ENCODE assay signal across 8 cellular contexts in the genomic region with DNA sequence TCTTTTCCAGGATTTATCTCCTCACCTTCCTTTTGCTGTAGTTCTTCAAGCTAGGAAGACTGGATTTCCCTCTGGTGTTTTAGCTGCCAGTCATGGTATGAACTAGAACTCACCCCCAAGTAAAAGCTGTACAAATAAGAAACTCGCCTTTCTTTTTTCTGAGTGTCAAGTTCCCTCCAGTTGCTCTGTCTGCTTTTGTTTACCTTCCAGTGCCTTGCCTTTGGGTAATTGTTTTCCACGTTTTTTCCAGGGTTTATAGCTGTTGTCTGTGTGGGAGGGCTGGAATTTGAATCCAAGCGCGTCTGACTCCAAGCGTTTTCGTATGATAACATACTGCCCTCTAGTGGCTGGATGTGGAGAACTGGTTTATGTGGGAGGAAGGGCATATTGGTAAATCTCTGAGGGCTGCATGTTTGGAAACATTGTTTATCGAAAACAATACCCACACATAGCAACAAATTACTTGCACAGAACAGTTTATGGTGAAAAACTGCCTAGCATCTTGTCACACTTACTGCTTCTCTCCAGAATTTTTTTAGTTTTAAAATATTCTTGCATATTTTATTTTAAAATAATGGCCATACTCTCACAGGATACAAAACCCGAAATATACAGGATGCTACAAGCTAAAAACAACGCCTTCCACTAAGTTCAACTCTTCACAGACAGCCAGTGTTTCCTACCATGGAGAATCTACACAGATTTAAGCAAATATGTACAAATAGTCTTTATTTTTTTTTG. TPM values are rescaled to one million over a fixed set of nuclear protein-coding genes. Genes with fewer than 3 reads are reported as not detected.
DNase-seq lines count a peak whose midpoint lies in the region; ATAC-seq, FAIRE-seq and TF ChIP-seq lines count a peak whose summit lies in the region.

No MANE protein-coding gene starts in this region.

- no peaks in the 10 kb centered on the region for H3K27me3 ChIP-seq in H7 (ENCODE audit: control insufficient read depth, insufficient read depth, low read length)
- no peaks in the 10 kb centered on the region for H3K27me3 ChIP-seq in HepG2 (ENCODE audit: control insufficient read depth in 1 of 2, insufficient read depth in 2 of 2, low read length in 2 of 2)

- H3K4me3 ChIP-seq in H7 (ENCODE audit: insufficient read depth, low read depth, low read length) (no peak overlapping the region), HepG2 (replicated peaks in 1 of 3; ENCODE audit: insufficient read depth in 1 of 3, low read depth in 2 of 3, low read length in 3 of 3) (no peak overlapping the region)

- CTCF ChIA-PET in activated B cell treated with CpG ODN at 0.5 μM for 24 hours (lab: Charles Lee) = interaction anchor here (0.6 to 2.6 kb wide), 29 partner anchors 8 to 581 kb away, joined by 3 to 20 read pairs (median 5); a partner anchor contains a TSS
- CTCF ChIA-PET in HepG2 (lab: Yijun Ruan, JAX; ENCODE audit: low intra/inter-chr PET ratio, low total read pairs) = interaction anchor here (1.3 to 2.1 kb wide), 4 partner anchors 23 to 73 kb away, joined by 9 to 31 read pairs (median 25); a partner anchor contains a TSS

- H3K27ac Mint-ChIP-seq in activated B cell treated with CpG ODN at 0.5 μM for 24 hours = no peak overlapping the region

- FAIRE-seq in HepG2 (lab: Jason Lieb, UNC) = peak; percentile 96

- DNase-seq in C1 segment of cervical spinal cord (lab: John Stamatoyannopoulos, UW) (peak in 10 of 14 donors; percentile 11 to 63 (median 47)), H7 (peak; percentile 89), NCI-H345 (lab: John Stamatoyannopoulos, UW) (peak; percentile 85), activated B cell treated with CpG ODN at 0.5 μM for 24 hours (no peak), dedifferentiated amniotic fluid mesenchymal stem cell (ENCODE audit: extremely low spot score) (peak; percentile 98), HepG2 (ENCODE audit: low spot score) (peak; percentile 85), UCSD-AML1 (lab: John Stamatoyannopoulos, UW; ENCODE audit: unreplicated experiment) (no peak)
- DNase-seq in stimulated activated naive CD8-positive, alpha-beta T cell treated with anti-CD3 and anti-CD28 coated beads, Interleukin-15, Interleukin-2, amounts not matched to agents 100 U/mL and 50 U/mL, for 24 hours = peak; percentile 67

- H3K79me2 ChIP-seq in HepG2 (ENCODE audit: insufficient read depth, low read length) = no peaks in the 10 kb centered on the region

- no peaks in the 10 kb centered on the region for H3K36me3 Mint-ChIP-seq in activated B cell treated with CpG ODN at 0.5 μM for 24 hours (ENCODE audit: low read depth)

- no peaks in the 10 kb centered on the region for H3K9me3 Mint-ChIP-seq in activated B cell treated with CpG ODN at 0.5 μM for 24 hours

- peak overlapping the region; percentile 47 for H3K4me3 Mint-ChIP-seq in activated B cell treated with CpG ODN at 0.5 μM for 24 hours

- H3K4me1 ChIP-seq in HepG2 (ENCODE audit: insufficient read depth, low read length) = peaks cover 5% of the 10 kb centered on the region

- peak; percentile 79 for TF ChIP-seq RAD21 in HepG2 (CRISPR knock-in tag; IDR thresholded peaks at IDR 0.05)

- in situ Hi-C loops in HepG2 (cut with HindIII; ENCODE audit: extremely low pct_ligation_motif_present, low pct_unique_long_range_greater_than_20kb) = no loop called here

- H4K20me1 ChIP-seq in HepG2 (ENCODE audit: insufficient read depth, low read length) = no peaks in the 10 kb centered on the region

- no TSS peak for BruUV-seq in HepG2 (replicated peaks; lab: Mats Ljungman, UMichigan)

- H3K36me3 ChIP-seq in H7 (replicated peaks; ENCODE audit: control insufficient read depth, insufficient read depth, low read length) (0 out of 2 replicates have a peak, but pooled peaks cover under 1% of the 10 kb centered on the region), HepG2 (replicated peaks in 1 of 2; ENCODE audit: control insufficient read depth in 1 of 2, insufficient read depth in 2 of 2, low read length in 2 of 2) (peaks cover 0 to 3% of the 10 kb centered on the region in 2 experiments; a peak in 1 of 5 replicates)

- TF ChIP-seq CTCF in activated B cell treated with CpG ODN at 0.5 μM for 24 hours (IDR thresholded peaks at IDR 0.05) (peak; percentile 52), HepG2 (CRISPR knock-in tag; IDR thresholded peaks at IDR 0.05) (peak; percentile 90)

- POLR2A ChIA-PET in activated B cell treated with CpG ODN at 0.5 μM for 24 hours (lab: Charles Lee) = interaction anchor here (0.7 to 1.5 kb wide), 5 partner anchors 18 to 42 kb away, joined by 4 to 8 read pairs (median 4); no protein-coding TSS in a partner anchor
- POLR2A ChIA-PET in HepG2 (lab: Yijun Ruan, JAX) = interaction anchor here (0.6 to 2.2 kb wide), 8 partner anchors 23 to 419 kb away, joined by 3 to 29 read pairs (median 6); a partner anchor contains a TSS

- ATAC-seq in activated B cell treated with CpG ODN at 0.5 μM for 24 hours (ENCODE audit: low read depth) (peak; percentile 76), HepG2 (peak; percentile 77)
- ATAC-seq in stimulated activated naive CD8-positive, alpha-beta T cell treated with anti-CD3 and anti-CD28 coated beads, Interleukin-15, Interleukin-2, amounts not matched to agents 100 U/mL and 50 U/mL, for 24 hours = no peak

- WGBS in HepG2 (ENCODE audit: low lambda C conversion rate) = 9% methylated on average over 9 of the region's 9 CpGs

- H3K9ac ChIP-seq in HepG2 (ENCODE audit: insufficient read depth, low read depth, low read length) = no peak overlapping the region

- no peaks in the 10 kb centered on the region for H3K9me3 ChIP-seq in HepG2 (ENCODE audit: low read length)

- H3K4me1 Mint-ChIP-seq in activated B cell treated with CpG ODN at 0.5 μM for 24 hours = peaks cover 8% of the 10 kb centered on the region

- TF ChIP-seq POLR2A in HepG2 (IDR thresholded peaks at IDR 0.05; ENCODE audit: insufficient read depth in 1 of 2, low read depth in 2 of 2, low read length in 2 of 2) = no peak

- H3K27me3 Mint-ChIP-seq in activated B cell treated with CpG ODN at 0.5 μM for 24 hours = no peaks in the 10 kb centered on the region

- no peak for TF ChIP-seq EP300 in HepG2 (IDR thresholded peaks at IDR 0.05; ENCODE audit: low read depth in 2 of 2, low read length in 2 of 2)
- no peak for TF ChIP-seq EP300 in HepG2 (CRISPR knock-in tag; IDR thresholded peaks at IDR 0.05; ENCODE audit: borderline replicate concordance)

- H3K4me2 ChIP-seq in HepG2 (ENCODE audit: low read depth, low read length) = peak overlapping the region; percentile 53

- H3K27ac ChIP-seq in HepG2 (ENCODE audit: extremely low read length, insufficient read depth, low read length) = peak overlapping the region; percentile 44

- intact Hi-C loops in activated B cell treated with CpG ODN at 0.5 μM for 24 hours (cut with micrococcal nuclease) = loop anchor here (1.0 to 2.0 kb wide), 6 partner anchors 24 to 320 kb away; a partner anchor contains a TSS
- intact Hi-C loops in HepG2 (cut with micrococcal nuclease; ENCODE audit: unreplicated experiment) = loop anchor here (1.0 kb wide), 2 partner anchors 23 to 41 kb away; no protein-coding TSS in a partner anchor

- no peak overlapping the region for H2AFZ ChIP-seq in HepG2 (ENCODE audit: low read length)

RNA-seq across cellular contexts. Expression of a gene that starts 19.2 kb away (rescaled TPM):
- total RNA-seq in H7 (2014; rRNA removed; shearing (Covaris generic)) = 28.2 and 29.2 TPM in 2 replicates
- total RNA-seq in activated B cell treated with CpG ODN at 0.5 μM for 24 hours (0.89 and 1.1 TPM in 2 replicates), HepG2 (2016; rRNA removed; fragmentation: Illumina TruSeq; extraction: Trizol) (1.7 and 10.1 TPM in 2 replicates)
- 2.9 TPM in 2 replicates for total RNA-seq in HepG2 (2016; cell fraction: cytosol; rRNA removed; fragmentation: Illumina TruSeq; extraction: Trizol; ENCODE audit: low read depth)
- total RNA-seq in HepG2 (2016; cell fraction: insoluble cytoplasmic fraction; rRNA removed; fragmentation: Illumina TruSeq; extraction: Trizol) = 2.5 and 10.4 TPM in 2 replicates
- 3.9 and 4.3 TPM in 2 replicates for total RNA-seq in HepG2 (2016; cell fraction: membrane; rRNA removed; fragmentation: Illumina TruSeq; extraction: Trizol)
- total RNA-seq in HepG2 (2016; cell fraction: nucleus; rRNA removed; fragmentation: Illumina TruSeq; extraction: Trizol) = 12.9 and 16.5 TPM in 2 replicates
- polyA plus RNA-seq in HepG2 (2011; rRNA removed) = 3.0 and 3.3 TPM in 2 replicates
- polyA plus RNA-seq in HepG2 (2011; cell fraction: cytosol; rRNA removed) = 0.79 and 1.6 TPM in 2 replicates
- 33.2 and 45.9 TPM in 2 replicates for polyA plus RNA-seq in HepG2 (2011; cell fraction: nucleus; rRNA removed)
- polyA plus RNA-seq in HepG2 (2012) = 4.9 and 5.2 TPM in 2 replicates
- 4.8 and 4.9 TPM in 2 replicates for polyA plus RNA-seq in HepG2 (2016; cell fraction: cytosol; fragmentation: Illumina TruSeq; extraction: Trizol; ENCODE audit: low read depth)
- polyA plus RNA-seq in HepG2 (2016; cell fraction: insoluble cytoplasmic fraction; fragmentation: Illumina TruSeq; extraction: Trizol; ENCODE audit: low read depth) = 3.3 and 3.5 TPM in 2 replicates
- 4.3 and 6.1 TPM in 2 replicates for polyA plus RNA-seq in HepG2 (2016; cell fraction: membrane; fragmentation: Illumina TruSeq; extraction: Trizol; ENCODE audit: low read depth)
- 61.4 and 74.8 TPM in 2 replicates for polyA plus RNA-seq in HepG2 (2016; cell fraction: nucleus; fragmentation: Illumina TruSeq; extraction: Trizol; ENCODE audit: insufficient read depth, low read depth)
- polyA minus RNA-seq in HepG2 (2011; rRNA and poly(A)+ RNA removed; ENCODE audit: low replicate concordance) = 0.14 and 0.50 TPM in 2 replicates
- not detected in 2 replicates for polyA minus RNA-seq in HepG2 (2011; cell fraction: cytosol; rRNA and poly(A)+ RNA removed)
- 3.1 and 4.0 TPM in 2 replicates for polyA minus RNA-seq in HepG2 (2011; cell fraction: nucleus; rRNA and poly(A)+ RNA removed)

RNA-seq across cellular contexts. Expression of a gene that starts 33.4 kb away (rescaled TPM):
- 102 and 142 TPM in 2 replicates for total RNA-seq in H7 (2014; rRNA removed; shearing (Covaris generic))
- total RNA-seq in activated B cell treated with CpG ODN at 0.5 μM for 24 hours (49.9 and 54.8 TPM in 2 replicates), HepG2 (2016; rRNA removed; fragmentation: Illumina TruSeq; extraction: Trizol) (78.0 and 81.4 TPM in 2 replicates)
- total RNA-seq in HepG2 (2016; cell fraction: cytosol; rRNA removed; fragmentation: Illumina TruSeq; extraction: Trizol; ENCODE audit: low read depth) = 40.9 and 41.1 TPM in 2 replicates
- 74.5 and 94.1 TPM in 2 replicates for total RNA-seq in HepG2 (2016; cell fraction: insoluble cytoplasmic fraction; rRNA removed; fragmentation: Illumina TruSeq; extraction: Trizol)
- total RNA-seq in HepG2 (2016; cell fraction: membrane; rRNA removed; fragmentation: Illumina TruSeq; extraction: Trizol) = 33.6 and 34.5 TPM in 2 replicates
- total RNA-seq in HepG2 (2016; cell fraction: nucleus; rRNA removed; fragmentation: Illumina TruSeq; extraction: Trizol) = 36.2 and 36.7 TPM in 2 replicates
- 54.3 and 58.4 TPM in 2 replicates for polyA plus RNA-seq in HepG2 (2011; rRNA removed)
- 53.5 and 96.5 TPM in 2 replicates for polyA plus RNA-seq in HepG2 (2011; cell fraction: cytosol; rRNA removed)
- polyA plus RNA-seq in HepG2 (2011; cell fraction: nucleus; rRNA removed) = 112 and 135 TPM in 2 replicates
- polyA plus RNA-seq in HepG2 (2012) = 35.5 and 41.6 TPM in 2 replicates
- 38.2 and 39.1 TPM in 2 replicates for polyA plus RNA-seq in HepG2 (2016; cell fraction: cytosol; fragmentation: Illumina TruSeq; extraction: Trizol; ENCODE audit: low read depth)
- polyA plus RNA-seq in HepG2 (2016; cell fraction: insoluble cytoplasmic fraction; fragmentation: Illumina TruSeq; extraction: Trizol; ENCODE audit: low read depth) = 86.7 and 88.4 TPM in 2 replicates
- polyA plus RNA-seq in HepG2 (2016; cell fraction: membrane; fragmentation: Illumina TruSeq; extraction: Trizol; ENCODE audit: low read depth) = 28.0 and 28.7 TPM in 2 replicates
- 63.0 and 67.6 TPM in 2 replicates for polyA plus RNA-seq in HepG2 (2016; cell fraction: nucleus; fragmentation: Illumina TruSeq; extraction: Trizol; ENCODE audit: insufficient read depth, low read depth)
- polyA minus RNA-seq in HepG2 (2011; rRNA and poly(A)+ RNA removed; ENCODE audit: low replicate concordance) = 91.2 and 148 TPM in 2 replicates
- 26.7 and 28.8 TPM in 2 replicates for polyA minus RNA-seq in HepG2 (2011; cell fraction: cytosol; rRNA and poly(A)+ RNA removed)
- polyA minus RNA-seq in HepG2 (2011; cell fraction: nucleus; rRNA and poly(A)+ RNA removed) = 18.2 and 20.6 TPM in 2 replicates

RNA-seq across cellular contexts. Expression of a gene that starts 34.1 kb away (rescaled TPM):
- 0.55 and 1.2 TPM in 2 replicates for total RNA-seq in H7 (2014; rRNA removed; shearing (Covaris generic))
- total RNA-seq in activated B cell treated with CpG ODN at 0.5 μM for 24 hours (1.8 and 2.2 TPM in 2 replicates), HepG2 (2016; rRNA removed; fragmentation: Illumina TruSeq; extraction: Trizol) (0.51 and 0.82 TPM in 2 replicates)
- total RNA-seq in HepG2 (2016; cell fraction: cytosol; rRNA removed; fragmentation: Illumina TruSeq; extraction: Trizol; ENCODE audit: low read depth) = 1.1 and 1.6 TPM in 2 replicates
- total RNA-seq in HepG2 (2016; cell fraction: insoluble cytoplasmic fraction; rRNA removed; fragmentation: Illumina TruSeq; extraction: Trizol) = 0.43 and 0.97 TPM in 2 replicates
- total RNA-seq in HepG2 (2016; cell fraction: membrane; rRNA removed; fragmentation: Illumina TruSeq; extraction: Trizol) = 0.56 and 0.79 TPM in 2 replicates
- 0.78 and 1.3 TPM in 2 replicates for total RNA-seq in HepG2 (2016; cell fraction: nucleus; rRNA removed; fragmentation: Illumina TruSeq; extraction: Trizol)
- 0.64 and 0.66 TPM in 2 replicates for polyA plus RNA-seq in HepG2 (2011; rRNA removed)
- 0.69 and 0.98 TPM in 2 replicates for polyA plus RNA-seq in HepG2 (2011; cell fraction: cytosol; rRNA removed)
- 1.2 and 1.3 TPM in 2 replicates for polyA plus RNA-seq in HepG2 (2011; cell fraction: nucleus; rRNA removed)
- polyA plus RNA-seq in HepG2 (2012) = 0.49 and 0.83 TPM in 2 replicates
- 0.18 and 0.40 TPM in 2 replicates for polyA plus RNA-seq in HepG2 (2016; cell fraction: cytosol; fragmentation: Illumina TruSeq; extraction: Trizol; ENCODE audit: low read depth)
- polyA plus RNA-seq in HepG2 (2016; cell fraction: insoluble cytoplasmic fraction; fragmentation: Illumina TruSeq; extraction: Trizol; ENCODE audit: low read depth) = 0.44 and 0.60 TPM in 2 replicates
- polyA plus RNA-seq in HepG2 (2016; cell fraction: membrane; fragmentation: Illumina TruSeq; extraction: Trizol; ENCODE audit: low read depth) = 0.39 and 0.42 TPM in 2 replicates
- 0.57 and 2.1 TPM in 2 replicates for polyA plus RNA-seq in HepG2 (2016; cell fraction: nucleus; fragmentation: Illumina TruSeq; extraction: Trizol; ENCODE audit: insufficient read depth, low read depth)
- polyA minus RNA-seq in HepG2 (2011; rRNA and poly(A)+ RNA removed; ENCODE audit: low replicate concordance) = 0.84 and 1.8 TPM in 2 replicates
- 0.44 and 0.99 TPM in 2 replicates for polyA minus RNA-seq in HepG2 (2011; cell fraction: cytosol; rRNA and poly(A)+ RNA removed)
- polyA minus RNA-seq in HepG2 (2011; cell fraction: nucleus; rRNA and poly(A)+ RNA removed) = 1.4 and 1.7 TPM in 2 replicates

RNA-seq across cellular contexts. Expression of a gene that starts 34.5 kb away (rescaled TPM):
- 28.5 and 36.9 TPM in 2 replicates for total RNA-seq in H7 (2014; rRNA removed; shearing (Covaris generic))
- 17.4 and 18.8 TPM in 2 replicates for total RNA-seq in activated B cell treated with CpG ODN at 0.5 μM for 24 hours
- total RNA-seq in HepG2 (2016; rRNA removed; fragmentation: Illumina TruSeq; extraction: Trizol) = 124 and 225 TPM in 2 replicates
- 222 and 258 TPM in 2 replicates for total RNA-seq in HepG2 (2016; cell fraction: cytosol; rRNA removed; fragmentation: Illumina TruSeq; extraction: Trizol; ENCODE audit: low read depth)
- total RNA-seq in HepG2 (2016; cell fraction: insoluble cytoplasmic fraction; rRNA removed; fragmentation: Illumina TruSeq; extraction: Trizol) = 102 and 228 TPM in 2 replicates
- 261 and 289 TPM in 2 replicates for total RNA-seq in HepG2 (2016; cell fraction: membrane; rRNA removed; fragmentation: Illumina TruSeq; extraction: Trizol)
- total RNA-seq in HepG2 (2016; cell fraction: nucleus; rRNA removed; fragmentation: Illumina TruSeq; extraction: Trizol) = 141 and 165 TPM in 2 replicates
- polyA plus RNA-seq in HepG2 (2011; rRNA removed) = 121 and 149 TPM in 2 replicates
- polyA plus RNA-seq in HepG2 (2011; cell fraction: cytosol; rRNA removed) = 105 and 151 TPM in 2 replicates
- polyA plus RNA-seq in HepG2 (2011; cell fraction: nucleus; rRNA removed) = 256 and 257 TPM in 2 replicates
- polyA plus RNA-seq in HepG2 (2012) = 143 and 177 TPM in 2 replicates
- 245 and 266 TPM in 2 replicates for polyA plus RNA-seq in HepG2 (2016; cell fraction: cytosol; fragmentation: Illumina TruSeq; extraction: Trizol; ENCODE audit: low read depth)
- polyA plus RNA-seq in HepG2 (2016; cell fraction: insoluble cytoplasmic fraction; fragmentation: Illumina TruSeq; extraction: Trizol; ENCODE audit: low read depth) = 107 and 130 TPM in 2 replicates
- 257 and 263 TPM in 2 replicates for polyA plus RNA-seq in HepG2 (2016; cell fraction: membrane; fragmentation: Illumina TruSeq; extraction: Trizol; ENCODE audit: low read depth)
- polyA plus RNA-seq in HepG2 (2016; cell fraction: nucleus; fragmentation: Illumina TruSeq; extraction: Trizol; ENCODE audit: insufficient read depth, low read depth) = 289 and 295 TPM in 2 replicates
- polyA minus RNA-seq in HepG2 (2011; rRNA and poly(A)+ RNA removed; ENCODE audit: low replicate concordance) = 0.65 and 115 TPM in 2 replicates
- polyA minus RNA-seq in HepG2 (2011; cell fraction: cytosol; rRNA and poly(A)+ RNA removed) = 72.8 and 82.9 TPM in 2 replicates
- polyA minus RNA-seq in HepG2 (2011; cell fraction: nucleus; rRNA and poly(A)+ RNA removed) = 27.6 and 29.2 TPM in 2 replicates

RNA-seq across cellular contexts. Expression of a gene that starts 44.0 kb away (rescaled TPM):
- total RNA-seq in H7 (2014; rRNA removed; shearing (Covaris generic)) = 8.2 and 10.8 TPM in 2 replicates
- total RNA-seq in activated B cell treated with CpG ODN at 0.5 μM for 24 hours (37.1 and 42.1 TPM in 2 replicates), HepG2 (2016; rRNA removed; fragmentation: Illumina TruSeq; extraction: Trizol) (1.5 and 1.6 TPM in 2 replicates)
- total RNA-seq in HepG2 (2016; cell fraction: cytosol; rRNA removed; fragmentation: Illumina TruSeq; extraction: Trizol; ENCODE audit: low read depth) = 1.2 TPM in 2 replicates
- 1.2 and 1.4 TPM in 2 replicates for total RNA-seq in HepG2 (2016; cell fraction: insoluble cytoplasmic fraction; rRNA removed; fragmentation: Illumina TruSeq; extraction: Trizol)
- total RNA-seq in HepG2 (2016; cell fraction: membrane; rRNA removed; fragmentation: Illumina TruSeq; extraction: Trizol) = 1.8 and 1.9 TPM in 2 replicates
- total RNA-seq in HepG2 (2016; cell fraction: nucleus; rRNA removed; fragmentation: Illumina TruSeq; extraction: Trizol) = 2.2 and 3.7 TPM in 2 replicates
- polyA plus RNA-seq in HepG2 (2011; rRNA removed) = 0.62 and 0.74 TPM in 2 replicates
- polyA plus RNA-seq in HepG2 (2011; cell fraction: cytosol; rRNA removed) = 0.22 and 0.24 TPM in 2 replicates
- 3.3 and 4.2 TPM in 2 replicates for polyA plus RNA-seq in HepG2 (2011; cell fraction: nucleus; rRNA removed)
- polyA plus RNA-seq in HepG2 (2012) = 5.1 and 5.6 TPM in 2 replicates
- 0.41 and 0.69 TPM in 2 replicates for polyA plus RNA-seq in HepG2 (2016; cell fraction: cytosol; fragmentation: Illumina TruSeq; extraction: Trizol; ENCODE audit: low read depth)
- polyA plus RNA-seq in HepG2 (2016; cell fraction: insoluble cytoplasmic fraction; fragmentation: Illumina TruSeq; extraction: Trizol; ENCODE audit: low read depth) = 4.8 and 6.1 TPM in 2 replicates
- 0.89 and 1.1 TPM in 2 replicates for polyA plus RNA-seq in HepG2 (2016; cell fraction: membrane; fragmentation: Illumina TruSeq; extraction: Trizol; ENCODE audit: low read depth)
- polyA plus RNA-seq in HepG2 (2016; cell fraction: nucleus; fragmentation: Illumina TruSeq; extraction: Trizol; ENCODE audit: insufficient read depth, low read depth) = 11.5 and 11.7 TPM in 2 replicates
- polyA minus RNA-seq in HepG2 (2011; rRNA and poly(A)+ RNA removed; ENCODE audit: low replicate concordance) = 0.98 and 1.4 TPM in 2 replicates
- 1.8 and 2.5 TPM in 2 replicates for polyA minus RNA-seq in HepG2 (2011; cell fraction: cytosol; rRNA and poly(A)+ RNA removed)
- 1.5 and 1.8 TPM in 2 replicates for polyA minus RNA-seq in HepG2 (2011; cell fraction: nucleus; rRNA and poly(A)+ RNA removed)

Comparison
In these comparisons a context has a peak if more than half of its experiments do, and no peak if none do; other contexts are left out.
1. DNase-seq: peak in C1 segment of cervical spinal cord (10 of 14), H7 (single experiment), NCI-H345 (single experiment), dedifferentiated amniotic fluid mesenchymal stem cell (single experiment), HepG2 (single experiment) and stimulated activated naive CD8-positive, alpha-beta T cell treated with anti-CD3 and anti-CD28 coated beads, Interleukin-15, Interleukin-2, amounts not matched to agents 100 U/mL and 50 U/mL, for 24 hours (single experiment); none in activated B cell treated with CpG ODN at 0.5 μM for 24 hours (single experiment) and UCSD-AML1 (single experiment).